ENCODE assay signal across 1 cellular context in the genomic region with DNA sequence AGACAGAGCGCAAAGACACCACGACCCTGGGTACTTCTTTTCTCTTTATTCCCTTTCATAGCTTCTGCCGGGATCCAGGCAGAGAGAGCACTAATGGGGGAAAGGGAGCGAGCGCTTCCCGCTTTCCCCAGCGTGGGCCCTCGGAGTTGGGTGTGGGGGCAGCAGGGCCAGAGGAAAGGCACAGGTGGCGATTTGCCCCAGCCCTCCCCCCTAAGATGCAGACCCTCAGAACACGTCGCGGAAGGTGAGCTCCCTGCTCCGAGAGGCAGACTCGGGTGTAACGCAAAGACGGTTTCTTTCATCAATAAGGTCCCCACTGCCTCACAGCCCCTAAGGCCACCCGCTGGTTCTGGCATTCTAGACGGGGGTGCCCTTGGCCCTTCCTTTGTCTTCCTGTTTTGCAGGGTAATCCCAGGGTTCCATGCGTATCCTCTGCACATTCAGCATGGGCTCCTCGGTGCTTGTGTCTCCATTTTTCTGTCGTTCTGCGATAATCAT.
TF ChIP-seq lines count a peak whose summit lies in the region.

No MANE protein-coding gene starts in this region.

TF ChIP-seq in HCT116, 20 proteins besides CTCF, POLR2A, EP300 and RAD21 (continued from another document):
- TF ChIP-seq REST (IDR thresholded peaks at IDR 0.05; ENCODE audit: low read depth) (no peak), JUND (IDR thresholded peaks at IDR 0.05) (no peak), EGR1 (IDR thresholded peaks at IDR 0.05; ENCODE audit: low read depth) (no peak), YY1 (IDR thresholded peaks at IDR 0.05; ENCODE audit: extremely low read depth, insufficient replicate concordance, low read depth, low read length) (no peak), CEBPB (IDR thresholded peaks at IDR 0.05; ENCODE audit: low read depth) (no peak), SP1 (IDR thresholded peaks at IDR 0.05; ENCODE audit: low read depth) (no peak)
- TF ChIP-seq, protein P1, sequence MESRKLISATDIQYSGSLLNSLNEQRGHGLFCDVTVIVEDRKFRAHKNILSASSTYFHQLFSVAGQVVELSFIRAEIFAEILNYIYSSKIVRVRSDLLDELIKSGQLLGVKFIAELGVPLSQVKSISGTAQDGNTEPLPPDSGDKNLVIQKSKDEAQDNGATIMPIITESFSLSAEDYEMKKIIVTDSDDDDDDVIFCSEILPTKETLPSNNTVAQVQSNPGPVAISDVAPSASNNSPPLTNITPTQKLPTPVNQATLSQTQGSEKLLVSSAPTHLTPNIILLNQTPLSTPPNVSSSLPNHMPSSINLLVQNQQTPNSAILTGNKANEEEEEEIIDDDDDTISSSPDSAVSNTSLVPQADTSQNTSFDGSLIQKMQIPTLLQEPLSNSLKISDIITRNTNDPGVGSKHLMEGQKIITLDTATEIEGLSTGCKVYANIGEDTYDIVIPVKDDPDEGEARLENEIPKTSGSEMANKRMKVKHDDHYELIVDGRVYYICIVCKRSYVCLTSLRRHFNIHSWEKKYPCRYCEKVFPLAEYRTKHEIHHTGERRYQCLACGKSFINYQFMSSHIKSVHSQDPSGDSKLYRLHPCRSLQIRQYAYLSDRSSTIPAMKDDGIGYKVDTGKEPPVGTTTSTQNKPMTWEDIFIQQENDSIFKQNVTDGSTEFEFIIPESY (IDR thresholded peaks at IDR 0.05; ENCODE audit: extremely low read depth, insufficient replicate concordance, low read length), result no peak
